In genomic region chr11:12430351-12430750, GRCh38 we compare ENCODE assay signal across 10 cellular contexts. TPM values are rescaled to one million over a fixed set of nuclear protein-coding genes. Genes with fewer than 3 reads are reported as not detected.
A peak's percentile ranks its signal among the peaks of the same experiment; 100 is the strongest.
DNase-seq lines count a peak whose midpoint lies in the region; FAIRE-seq and TF ChIP-seq lines count a peak whose summit lies in the region.
"Had no signal": no experiment of that assay in that cellular context is flagged by ENCODE, and none has a peak within 500 bp of the region (broad histone marks: within the 10 kb centered on the region; RNA-seq: fewer than 3 reads in every experiment).

No MANE protein-coding gene starts in this region.

- WGBS in adrenal gland, 4 donors: 71 to 85% (median 76%) methylated on average over 3 of the region's 3 CpGs

- H3K4me3 ChIP-seq in breast epithelium: peak overlapping the region in 2 of 3 donors; percentile 18 to 30
- H3K4me3 ChIP-seq in skeletal muscle satellite cell (ENCODE audit: low read length): peak overlapping the region; percentile 13
- no peak overlapping the region for H3K4me3 ChIP-seq in adrenal gland
- no peak overlapping the region for H3K4me3 ChIP-seq in kidney (ENCODE audit: low read length in 2 of 2)

- no peak for TF ChIP-seq CTCF in breast epithelium (IDR thresholded peaks at IDR 0.05)
- TF ChIP-seq CTCF in adrenal gland (IDR thresholded peaks at IDR 0.05): no peak
- no peak for TF ChIP-seq CTCF in kidney (IDR thresholded peaks at IDR 0.05; ENCODE audit: borderline replicate concordance, extremely low read depth, insufficient read depth)

- DNase-seq in HCEC 1CT: peak; percentile 73
- DNase-seq in breast epithelium (ENCODE audit: low spot score in 2 of 2): peak in 1 of 2 donors; percentile 71
- peak; percentile 40 for DNase-seq in kidney tubule cell (ENCODE audit: low spot score)
- no peak for DNase-seq in ureter (ENCODE audit: low spot score)
- DNase-seq in middle frontal gyrus (ENCODE audit: extremely low spot score, low spot score): no peak
- DNase-seq in adrenal gland: no peak
- no peak for DNase-seq in kidney
- DNase-seq: CD8-positive, alpha-beta T cell; Kasumi-1 had no signal

- H3K9ac ChIP-seq in skeletal muscle satellite cell (ENCODE audit: low read depth, low read length) (no peak overlapping the region), kidney (ENCODE audit: low read length in 2 of 2) (no peak overlapping the region)

- H3K9me3 ChIP-seq in breast epithelium (no peaks in the 10 kb centered on the region), skeletal muscle satellite cell (replicated peaks; ENCODE audit: low read length) (no peaks in the 10 kb centered on the region), adrenal gland (replicated peaks in 1 of 3) (no peaks in the 10 kb centered on the region), kidney (ENCODE audit: control insufficient read depth in 1 of 2, low read length in 2 of 2) (no peaks in the 10 kb centered on the region)

- H3K36me3 ChIP-seq in breast epithelium (no peaks in the 10 kb centered on the region), skeletal muscle satellite cell (ENCODE audit: insufficient read depth, low read length) (no peaks in the 10 kb centered on the region), adrenal gland (replicated peaks in 1 of 2) (no peaks in the 10 kb centered on the region), kidney (ENCODE audit: control insufficient read depth in 1 of 2, insufficient read depth in 2 of 2, low read length in 2 of 2) (no peaks in the 10 kb centered on the region)

- intact Hi-C loops in breast epithelium (cut with DNase I; ENCODE audit: low total_unique reads): no loop called here
- intact Hi-C loops in adrenal gland (cut with DNase I): no loop called here
- intact Hi-C loops in kidney (cut with DNase I): no loop called here

- TF ChIP-seq POLR2A in breast epithelium (IDR thresholded peaks at IDR 0.05) (no peak), adrenal gland (IDR thresholded peaks at IDR 0.05) (no peak)

- peak overlapping the region; percentile 85 to 92 for H3K27ac ChIP-seq in breast epithelium
- H3K27ac ChIP-seq in adrenal gland: peak overlapping the region in 2 of 5 donors; percentile 30 to 55
- H3K27ac ChIP-seq in kidney (ENCODE audit: low read depth in 2 of 2, low read length in 2 of 2): peak overlapping the region in 1 of 2 donors; percentile 34

- no peaks in the 10 kb centered on the region for H3K27me3 ChIP-seq in breast epithelium
- no peaks in the 10 kb centered on the region for H3K27me3 ChIP-seq in skeletal muscle satellite cell (ENCODE audit: control insufficient read depth, insufficient read depth, low read length)
- no peaks in the 10 kb centered on the region for H3K27me3 ChIP-seq in adrenal gland

- H3K4me2 ChIP-seq in skeletal muscle satellite cell (ENCODE audit: low read length): peak overlapping the region; percentile 63

- H3K4me1 ChIP-seq in breast epithelium: peaks cover 0 to 28% of the 10 kb centered on the region in 2 donors
- H3K4me1 ChIP-seq in skeletal muscle satellite cell (ENCODE audit: control insufficient read depth, insufficient read depth, low read length): peaks cover 47% of the 10 kb centered on the region
- peaks cover 3 to 26% of the 10 kb centered on the region in 2 donors for H3K4me1 ChIP-seq in adrenal gland (replicated peaks in 1 of 2)
- peaks cover 6 to 12% of the 10 kb centered on the region in 2 donors for H3K4me1 ChIP-seq in kidney (ENCODE audit: control insufficient read depth in 1 of 2, insufficient read depth in 1 of 2, low read depth in 1 of 2, low read length in 2 of 2)

- no peak for FAIRE-seq in kidney (lab: Jason Lieb, UNC)

RNA-seq across cellular contexts. Expression of gene PARVA, which starts 53.0 kb away (rescaled TPM):
- 100 to 1,000 TPM in 1 of 3 donors, 10 to 100 TPM in 2; 50.5 to 109 (median 60.4) TPM for total RNA-seq in breast epithelium
- total RNA-seq in skeletal muscle satellite cell (2012; rRNA removed): 21.3 and 27.5 TPM in 2 replicates
- 101 TPM for total RNA-seq in ureter
- total RNA-seq in adrenal gland: 10 to 100 TPM; 23.3 to 58.9 (median 40.9) TPM
- polyA plus RNA-seq in adrenal gland: 10 to 100 TPM; 13.0 to 33.4 (median 16.9) TPM
- 80.3 TPM for total RNA-seq in kidney
- 25.1 TPM for polyA plus RNA-seq in kidney (ENCODE audit: insufficient read depth, low read depth, low replicate concordance)

Comparison
In these comparisons a context has a peak if more than half of its experiments do, and no peak if none do; other contexts are left out.
1. DNase-seq: peak in HCEC 1CT (single experiment) and kidney tubule cell (single experiment); none in ureter (single experiment), middle frontal gyrus (single experiment), adrenal gland (0 of 7) and kidney (single experiment).
2. H3K4me3 ChIP-seq: peak in breast epithelium (2 of 3) and skeletal muscle satellite cell (single experiment); none in adrenal gland (0 of 4) and kidney (0 of 2).